In genomic region chr3:21055015-21055414, GRCh38 we compare ENCODE assay signal across 26 cellular contexts.
"Had no signal": no experiment of that assay in that cellular context is flagged by ENCODE, and none has a peak within 500 bp of the region (broad histone marks: within the 10 kb centered on the region; RNA-seq: fewer than 3 reads in every experiment).

No MANE protein-coding gene starts in this region.

- H3K27ac ChIP-seq: ascending aorta, foreskin keratinocyte, left lung, neutrophil, thyroid gland had no signal

- H3K36me3 ChIP-seq: ascending aorta, left lung, neutrophil, sigmoid colon, thyroid gland had no signal

- H3K4me1 ChIP-seq: ascending aorta, foreskin keratinocyte, left lung, thyroid gland had no signal

- DNase-seq: activated CD4-positive, alpha-beta T cell treated with anti-CD3 and anti-CD28 coated beads for 36 hours; activated CD4-positive, alpha-beta T cell treated with anti-CD3 and anti-CD28 coated beads, Interleukin-2, amount 50 U/mL, for 48 hours; activated CD4-positive, CD25-positive, alpha-beta regulatory T cell; activated CD8-positive, alpha-beta memory T cell treated with anti-CD3 and anti-CD28 coated beads, Interleukin-2, amount 50 U/mL, for 4 hours; activated gamma-delta T cell; activated naive CD4-positive, alpha-beta T cell treated with anti-CD3 and anti-CD28 coated beads, Interleukin-2, amount 10 ng/mL, durations not matched to agents 7 days and 5 days; activated naive CD8-positive, alpha-beta T cell treated with anti-CD3 and anti-CD28 coated beads, Interleukin-2, amount 10 ng/mL, durations not matched to agents 7 days and 5 days; activated T-cell treated with anti-CD3 and anti-CD28 coated beads, Interleukin-2, amount 50 U/mL, for 1 hour; caudate nucleus; cortex of kidney; effector memory CD8-positive, alpha-beta T cell; foreskin keratinocyte; left lung; mammary epithelial cell; naive B cell; nephron progenitor cell; sigmoid colon; small intestine; stimulated activated CD4-positive, alpha-beta T cell treated with anti-CD3 and anti-CD28 coated beads, Interleukin-4, amount 100 ng/mL, for 4 hours; stimulated activated CD8-positive, alpha-beta memory T cell treated with anti-CD3 and anti-CD28 coated beads, Interleukin-4, amount 100 ng/mL, for 48 hours; stimulated activated naive CD8-positive, alpha-beta T cell treated with anti-CD3 and anti-CD28 coated beads, Interleukin-15, amount 100 ng/mL, for 72 hours; substantia nigra; thyroid gland had no signal

- H3K27me3 ChIP-seq: ascending aorta, foreskin keratinocyte, left lung, neutrophil, sigmoid colon, thyroid gland had no signal

- H3K4me3 ChIP-seq: ascending aorta, left lung, sigmoid colon, thyroid gland had no signal

- ATAC-seq: activated CD4-positive, alpha-beta T cell treated with anti-CD3 and anti-CD28 coated beads for 36 hours; effector memory CD8-positive, alpha-beta T cell; foreskin keratinocyte; left lung; stimulated activated memory B cell treated with anti-CD40 and anti-IgM and Interleukin-4, amounts not matched to agents 10 μg/mL and 1 μg/mL and 100 μg/mL, for 72 hours; stimulated activated naive CD8-positive, alpha-beta T cell treated with anti-CD3 and anti-CD28 coated beads, Interleukin-15, amount 100 ng/mL, for 72 hours had no signal

- H3K9me3 ChIP-seq: ascending aorta, neutrophil, sigmoid colon, thyroid gland had no signal
